ENCODE assay signal across 8 cellular contexts in genomic region chr18:70288851-70289328, GRCh38. TPM values are rescaled to one million over a fixed set of nuclear protein-coding genes. Genes with fewer than 3 reads are reported as not detected.
A peak's percentile ranks its signal among the peaks of the same experiment; 100 is the strongest.
DNase-seq lines count a peak whose midpoint lies in the region; ATAC-seq and TF ChIP-seq lines count a peak whose summit lies in the region.

Gene SOCS6, plus strand, starts transcription at chr18:70289045. Its CDS starts 35,624 bp downstream, at chr18:70324669.

- no peaks in the 10 kb centered on the region for H3K9me3 ChIP-seq in esophagus (ENCODE audit: control insufficient read depth in 2 of 2, insufficient read depth in 1 of 2, low read depth in 1 of 2, low read length in 1 of 2)
- no peaks in the 10 kb centered on the region for H3K9me3 ChIP-seq in thoracic aorta

- H3K27ac ChIP-seq in esophagus (ENCODE audit: low read depth in 2 of 2, low read length in 1 of 2) (peak within 1 kb of the TSS; percentile 88 to 92), thoracic aorta (peak within 1 kb of the TSS; percentile 78 to 83)

- H3K36me3 ChIP-seq in esophagus (ENCODE audit: control insufficient read depth in 2 of 2, insufficient read depth in 2 of 2, low read length in 1 of 2) (no peaks in the 10 kb centered on the region), thoracic aorta (no peaks in the 10 kb centered on the region)

- peak; percentile 13 for ATAC-seq in thoracic aorta (ENCODE audit: insufficient number of reproducible peaks, low FRiP score, low read depth)

- POLR2A ChIA-PET in HEK293T (lab: Yijun Ruan, JAX), result no interaction called here
- POLR2A ChIA-PET in activated CD4-positive, alpha-beta memory T cell treated with anti-CD3 and anti-CD28 coated beads, Interleukin-2, amount 10 ng/mL, durations not matched to agents 7 days and 5 days (lab: Charles Lee), result interaction anchor here (1.0 kb wide), 1 partner anchor 12 kb away, joined by 3 read pairs; no protein-coding TSS in a partner anchor

- CTCF ChIA-PET in HEK293T (lab: Yijun Ruan, JAX), result no interaction called here
- CTCF ChIA-PET in activated CD4-positive, alpha-beta memory T cell treated with anti-CD3 and anti-CD28 coated beads, Interleukin-2, amount 10 ng/mL, durations not matched to agents 7 days and 5 days (lab: Charles Lee), result interaction anchor here (1.0 kb wide), 1 partner anchor 31 kb away, joined by 4 read pairs; no protein-coding TSS in a partner anchor

- H3K4me1 ChIP-seq in esophagus (ENCODE audit: control insufficient read depth in 2 of 2, insufficient read depth in 2 of 2, low read length in 1 of 2), result peaks cover 0 to 11% of the 10 kb centered on the region in 2 donors
- H3K4me1 ChIP-seq in thoracic aorta (ENCODE audit: control insufficient read depth in 1 of 2, low read depth in 2 of 2), result peaks cover 14 to 31% of the 10 kb centered on the region in 2 donors

- TF ChIP-seq CTCF in GM12864 (IDR thresholded peaks at IDR 0.05; ENCODE audit: low read depth, low read length, missing control alignments) (no peak), thoracic aorta (IDR thresholded peaks at IDR 0.05) (no peak)

- peaks cover 5% of the 10 kb centered on the region for H3K36me3 Mint-ChIP-seq in activated CD4-positive, alpha-beta memory T cell treated with anti-CD3 and anti-CD28 coated beads, Interleukin-2, amount 10 ng/mL, durations not matched to agents 7 days and 5 days (ENCODE audit: low read depth)

- no peak within 1 kb of the TSS for H3K27ac Mint-ChIP-seq in activated CD4-positive, alpha-beta memory T cell treated with anti-CD3 and anti-CD28 coated beads, Interleukin-2, amount 10 ng/mL, durations not matched to agents 7 days and 5 days

- in situ Hi-C loops in ACHN (cut with HindIII; ENCODE audit: low pct_ligation_motif_present, low pct_unique_long_range_greater_than_20kb, low sequenced_read_pairs), result no loop called here

- H3K4me3 ChIP-seq in GM12864 (ENCODE audit: low read depth, low read length), result peak within 1 kb of the TSS; percentile 84
- H3K4me3 ChIP-seq in esophagus (ENCODE audit: low read depth in 1 of 2, low read length in 2 of 2), result peak within 1 kb of the TSS; percentile 83 to 84
- peak within 1 kb of the TSS; percentile 86 for H3K4me3 ChIP-seq in thoracic aorta

- WGBS in esophagus, 2 donors, result 1% methylated on average over 59 to 77 of the region's 77 CpGs

- peaks cover 10% of the 10 kb centered on the region for H3K4me1 Mint-ChIP-seq in activated CD4-positive, alpha-beta memory T cell treated with anti-CD3 and anti-CD28 coated beads, Interleukin-2, amount 10 ng/mL, durations not matched to agents 7 days and 5 days

- H3K27me3 ChIP-seq in esophagus (ENCODE audit: control insufficient read depth in 1 of 2, insufficient read depth in 2 of 2, low read length in 2 of 2) (no peaks in the 10 kb centered on the region), thoracic aorta (replicated peaks; ENCODE audit: insufficient read depth) (no peaks in the 10 kb centered on the region)

- H3K9me3 Mint-ChIP-seq in activated CD4-positive, alpha-beta memory T cell treated with anti-CD3 and anti-CD28 coated beads, Interleukin-2, amount 10 ng/mL, durations not matched to agents 7 days and 5 days, result peaks cover 3% of the 10 kb centered on the region

- DNase-seq in ACHN (peak; percentile 59), GM12864 (ENCODE audit: low read depth) (peak; percentile 19), HEK293T (ENCODE audit: extremely low spot score) (peak; percentile 25), MV-4-11 (lab: John Stamatoyannopoulos, UW) (peak; percentile 32), mucosa of gallbladder (ENCODE audit: low spot score) (peak; percentile 53), thoracic aorta (ENCODE audit: low spot score) (no peak)
- peak; percentile 49 for DNase-seq in activated CD4-positive, alpha-beta memory T cell treated with anti-CD3 and anti-CD28 coated beads, Interleukin-2, amount 10 ng/mL, durations not matched to agents 7 days and 5 days

- peak within 1 kb of the TSS; percentile 78 for H3K4me3 Mint-ChIP-seq in activated CD4-positive, alpha-beta memory T cell treated with anti-CD3 and anti-CD28 coated beads, Interleukin-2, amount 10 ng/mL, durations not matched to agents 7 days and 5 days

- H3K27me3 Mint-ChIP-seq in activated CD4-positive, alpha-beta memory T cell treated with anti-CD3 and anti-CD28 coated beads, Interleukin-2, amount 10 ng/mL, durations not matched to agents 7 days and 5 days, result peaks cover 41% of the 10 kb centered on the region

TF ChIP-seq in HEK293T, 16 proteins besides CTCF, POLR2A, EP300 and RAD21:
- TF ChIP-seq ELF4 (IDR thresholded peaks at IDR 0.05) (no peak), FOXA1 (IDR thresholded peaks at IDR 0.05) (no peak), ZNF384 (IDR thresholded peaks at IDR 0.05) (no peak), BHLHE40 (IDR thresholded peaks at IDR 0.05; ENCODE audit: borderline replicate concordance) (no peak), HDGF (IDR thresholded peaks at IDR 0.05; ENCODE audit: borderline replicate concordance) (no peak), FOXM1 (IDR thresholded peaks at IDR 0.05; ENCODE audit: borderline replicate concordance) (no peak), PKNOX1 (IDR thresholded peaks at IDR 0.05) (no peak)

RNA-seq across cellular contexts. Expression of gene SOCS6, which starts in this region (rescaled TPM):
- total RNA-seq in activated CD4-positive, alpha-beta memory T cell treated with anti-CD3 and anti-CD28 coated beads, Interleukin-2, amount 10 ng/mL, durations not matched to agents 7 days and 5 days, result 1 to 10 TPM; 2.1 TPM
- polyA plus RNA-seq in esophagus, result 10 to 100 TPM in 1 of 2 donors, 1 to 10 TPM in 1; 6.7 to 12.7 TPM
- total RNA-seq in mucosa of gallbladder (29.9 TPM), thoracic aorta (10 to 100 TPM; 20.3 to 21.3 TPM)
